Comparison of ENCODE assay signal across 1 cellular context in the genomic region with DNA sequence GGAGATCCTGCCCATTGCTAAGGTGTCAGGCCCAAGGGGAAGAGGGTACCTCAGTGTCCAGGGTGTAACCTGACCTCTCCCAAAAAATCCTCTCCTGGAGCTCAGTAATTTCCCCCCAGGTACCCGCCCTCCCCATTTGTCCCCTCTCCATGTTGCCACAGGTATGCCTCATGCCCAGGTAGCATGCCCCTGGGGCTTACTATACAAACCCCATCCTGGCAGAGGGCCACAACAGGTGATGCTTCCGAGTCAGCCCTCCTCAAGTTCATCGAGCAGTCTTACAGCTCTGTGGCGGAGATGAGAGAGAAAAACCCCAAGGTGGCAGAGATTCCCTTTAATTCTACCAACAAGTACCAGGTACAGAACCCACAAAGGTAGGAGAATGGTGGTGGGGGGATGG.
TF ChIP-seq lines count a peak whose summit lies in the region.

No MANE protein-coding gene starts in this region.

TF ChIP-seq in GM23338, 12 proteins besides CTCF, POLR2A, EP300 and RAD21 (continued from another document):
- TF ChIP-seq, protein P1, sequence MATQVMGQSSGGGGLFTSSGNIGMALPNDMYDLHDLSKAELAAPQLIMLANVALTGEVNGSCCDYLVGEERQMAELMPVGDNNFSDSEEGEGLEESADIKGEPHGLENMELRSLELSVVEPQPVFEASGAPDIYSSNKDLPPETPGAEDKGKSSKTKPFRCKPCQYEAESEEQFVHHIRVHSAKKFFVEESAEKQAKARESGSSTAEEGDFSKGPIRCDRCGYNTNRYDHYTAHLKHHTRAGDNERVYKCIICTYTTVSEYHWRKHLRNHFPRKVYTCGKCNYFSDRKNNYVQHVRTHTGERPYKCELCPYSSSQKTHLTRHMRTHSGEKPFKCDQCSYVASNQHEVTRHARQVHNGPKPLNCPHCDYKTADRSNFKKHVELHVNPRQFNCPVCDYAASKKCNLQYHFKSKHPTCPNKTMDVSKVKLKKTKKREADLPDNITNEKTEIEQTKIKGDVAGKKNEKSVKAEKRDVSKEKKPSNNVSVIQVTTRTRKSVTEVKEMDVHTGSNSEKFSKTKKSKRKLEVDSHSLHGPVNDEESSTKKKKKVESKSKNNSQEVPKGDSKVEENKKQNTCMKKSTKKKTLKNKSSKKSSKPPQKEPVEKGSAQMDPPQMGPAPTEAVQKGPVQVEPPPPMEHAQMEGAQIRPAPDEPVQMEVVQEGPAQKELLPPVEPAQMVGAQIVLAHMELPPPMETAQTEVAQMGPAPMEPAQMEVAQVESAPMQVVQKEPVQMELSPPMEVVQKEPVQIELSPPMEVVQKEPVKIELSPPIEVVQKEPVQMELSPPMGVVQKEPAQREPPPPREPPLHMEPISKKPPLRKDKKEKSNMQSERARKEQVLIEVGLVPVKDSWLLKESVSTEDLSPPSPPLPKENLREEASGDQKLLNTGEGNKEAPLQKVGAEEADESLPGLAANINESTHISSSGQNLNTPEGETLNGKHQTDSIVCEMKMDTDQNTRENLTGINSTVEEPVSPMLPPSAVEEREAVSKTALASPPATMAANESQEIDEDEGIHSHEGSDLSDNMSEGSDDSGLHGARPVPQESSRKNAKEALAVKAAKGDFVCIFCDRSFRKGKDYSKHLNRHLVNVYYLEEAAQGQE (IDR thresholded peaks at IDR 0.05; ENCODE audit: unreplicated experiment): no peak
